Comparison of ENCODE assay signal across 11 cellular contexts in genomic region chr5:96279796-96280542, GRCh38.
DNase-seq lines count a peak whose midpoint lies in the region; ATAC-seq, FAIRE-seq and TF ChIP-seq lines count a peak whose summit lies in the region.
"Had no signal": no experiment of that assay in that cellular context is flagged by ENCODE, and none has a peak within 500 bp of the region (broad histone marks: within the 10 kb centered on the region; RNA-seq: fewer than 3 reads in every experiment).

No MANE protein-coding gene starts in this region.

- TF ChIP-seq CTCF in progenitor cell of endocrine pancreas (IDR thresholded peaks at IDR 0.05; ENCODE audit: unreplicated experiment), result no peak
- TF ChIP-seq CTCF in H9 (conservative IDR thresholded peaks at IDR 0.05), result no peak

- H2BK120ac ChIP-seq in H9 (ENCODE audit: low read depth, low read length, poor library complexity, severe bottlenecking), result no peak overlapping the region

- H2BK20ac ChIP-seq in H9 (ENCODE audit: low read depth, low read length, poor library complexity, severe bottlenecking), result no peak overlapping the region

- no peak overlapping the region for H2BK5ac ChIP-seq in H9 (ENCODE audit: insufficient read length, low read length)

- H3K4ac ChIP-seq in H9 (ENCODE audit: low read depth, low read length), result no peak overlapping the region

- H3K9ac ChIP-seq in H9 (ENCODE audit: extremely low read depth, insufficient read length, low read length), result no peak overlapping the region

- no peak overlapping the region for H4K5ac ChIP-seq in H9 (ENCODE audit: insufficient read length, low read depth, low read length)

- no peak overlapping the region for H3K27ac Mint-ChIP-seq in progenitor cell of endocrine pancreas
- H3K27ac Mint-ChIP-seq in H9, result no peak overlapping the region
- H3K27ac Mint-ChIP-seq: activated B cell treated with CpG ODN at 0.5 μM for 24 hours had no signal

- H3K4me2 ChIP-seq in H9 (ENCODE audit: insufficient read depth, insufficient read length, low read length), result no peak overlapping the region

- H3K56ac ChIP-seq in H9 (ENCODE audit: insufficient read length, low read depth, low read length), result no peak overlapping the region

- H2BK15ac ChIP-seq in H9 (ENCODE audit: low read depth, low read length), result no peak overlapping the region

- H3K4me1 ChIP-seq in H9 (ENCODE audit: insufficient read depth, low read length), result no peaks in the 10 kb centered on the region

- no peaks in the 10 kb centered on the region for H3K79me1 ChIP-seq in H9 (ENCODE audit: insufficient read depth, low read depth, low read length, poor library complexity, severe bottlenecking)

- H3K27ac ChIP-seq in H9 (ENCODE audit: insufficient read length, low read depth, low read length), result no peak overlapping the region

- H2AFZ ChIP-seq in H9 (ENCODE audit: low read length), result no peak overlapping the region

- FAIRE-seq in RCC 7860 (lab: Jason Lieb, UNC) (no peak), urothelium cell line (lab: Jason Lieb, UNC) (no peak)

- no peak overlapping the region for H3K18ac ChIP-seq in H9 (ENCODE audit: insufficient read length, low read depth, low read length)

- no peak overlapping the region for H2AK5ac ChIP-seq in H9 (ENCODE audit: insufficient read length, low read length)

- no peaks in the 10 kb centered on the region for H3K36me3 Mint-ChIP-seq in progenitor cell of endocrine pancreas (ENCODE audit: insufficient read depth)
- H3K36me3 Mint-ChIP-seq in H9 (ENCODE audit: insufficient read depth in 1 of 3, low read depth in 3 of 3), result peaks cover 0 to 7% (median 0%) of the 10 kb centered on the region in 3 experiments; a peak in 2 of 7 replicates

- no peak overlapping the region for H3T11ph ChIP-seq in H9 (ENCODE audit: low read length)

- no peak overlapping the region for H3K14ac ChIP-seq in H9 (ENCODE audit: insufficient read depth, low read length)

- no peaks in the 10 kb centered on the region for H4K20me1 ChIP-seq in H9 (ENCODE audit: control insufficient read depth, insufficient read depth, insufficient read length)

- H3K9me3 Mint-ChIP-seq in progenitor cell of endocrine pancreas (ENCODE audit: low read depth), result peaks cover 9% of the 10 kb centered on the region
- H3K9me3 Mint-ChIP-seq in H9, result peaks cover 0 to 5% of the 10 kb centered on the region in 2 experiments; a peak in 1 of 5 replicates

- H3K23me2 ChIP-seq in H9 (ENCODE audit: insufficient read length, low read depth, low read length, poor library complexity, severe bottlenecking), result no peaks in the 10 kb centered on the region

- no peaks in the 10 kb centered on the region for H3K27me3 Mint-ChIP-seq in progenitor cell of endocrine pancreas
- no peaks in the 10 kb centered on the region for H3K27me3 Mint-ChIP-seq in H9 (ENCODE audit: low read depth)

- peak; percentile 18 for DNase-seq in stimulated activated CD4-positive, alpha-beta T cell treated with anti-CD3 and anti-CD28 coated beads, Interleukin-4, amount 100 ng/mL, for 24 hours
- DNase-seq in stimulated activated CD4-positive, alpha-beta T cell treated with anti-CD3 and anti-CD28 coated beads, Interleukin-4, amount 100 ng/mL, for 1 hour, result no peak
- DNase-seq in RCC 7860 (ENCODE audit: low spot score) (peak; percentile 49), urothelium cell line (ENCODE audit: low spot score) (peak; percentile 57), progenitor cell of endocrine pancreas (ENCODE audit: low spot score, unreplicated experiment) (no peak), NCI-H2107 treated with DMSO at 0.1 percent for 48 hours (lab: John Stamatoyannopoulos, UW; ENCODE audit: unreplicated experiment) (no peak), H9 (no peak)
- DNase-seq: activated B cell treated with CpG ODN at 0.5 μM for 24 hours, DMS153, Karpas-422 had no signal

- H2BK12ac ChIP-seq in H9 (ENCODE audit: insufficient read length, low read depth, low read length), result no peak overlapping the region

- H4K91ac ChIP-seq in H9 (ENCODE audit: insufficient read length, low read depth, low read length), result no peak overlapping the region

- no CpG with 5 or more reads among the region's 6 CpGs for WGBS in H9 (ENCODE audit: extremely low coverage, insufficient read length, low lambda C conversion rate)

- peaks cover 10% of the 10 kb centered on the region for H3K4me1 Mint-ChIP-seq in progenitor cell of endocrine pancreas (ENCODE audit: low read depth)
- peaks cover 0 to 3% of the 10 kb centered on the region in 2 experiments; a peak in 2 of 4 replicates for H3K4me1 Mint-ChIP-seq in H9
- H3K4me1 Mint-ChIP-seq: activated B cell treated with CpG ODN at 0.5 μM for 24 hours had no signal

- H3K27me3 ChIP-seq in H9 (ENCODE audit: insufficient read depth, low read length), result no peaks in the 10 kb centered on the region

- no peak overlapping the region for H3K23ac ChIP-seq in H9 (ENCODE audit: insufficient read length, low read depth, low read length)

- H3K4me3 Mint-ChIP-seq in progenitor cell of endocrine pancreas (ENCODE audit: low read depth) (no peak overlapping the region), H9 (no peak overlapping the region)
- H3K4me3 Mint-ChIP-seq: activated B cell treated with CpG ODN at 0.5 μM for 24 hours had no signal

- ATAC-seq in HG02623 (IDR thresholded peaks at IDR 0.05; ENCODE audit: unreplicated experiment), result peak; percentile 82

- no peaks in the 10 kb centered on the region for H3K9me3 ChIP-seq in H9 (ENCODE audit: control insufficient read depth, low read depth, low read length)

- H4K8ac ChIP-seq in H9 (replicated peaks; ENCODE audit: insufficient read length, low read depth, low read length), result no peak overlapping the region

- H3K79me2 ChIP-seq in H9 (ENCODE audit: insufficient read depth, low read length), result no peaks in the 10 kb centered on the region

Comparison
In these comparisons a context has a peak if more than half of its experiments do, and no peak if none do; other contexts are left out.
1. DNase-seq: peak in stimulated activated CD4-positive, alpha-beta T cell treated with anti-CD3 and anti-CD28 coated beads, Interleukin-4, amount 100 ng/mL, for 24 hours (single experiment), RCC 7860 (single experiment) and urothelium cell line (single experiment); none in stimulated activated CD4-positive, alpha-beta T cell treated with anti-CD3 and anti-CD28 coated beads, Interleukin-4, amount 100 ng/mL, for 1 hour (single experiment), progenitor cell of endocrine pancreas (single experiment), NCI-H2107 treated with DMSO at 0.1 percent for 48 hours (single experiment) and H9 (single experiment).